ENCODE assay signal across 8 cellular contexts in the genomic region with DNA sequence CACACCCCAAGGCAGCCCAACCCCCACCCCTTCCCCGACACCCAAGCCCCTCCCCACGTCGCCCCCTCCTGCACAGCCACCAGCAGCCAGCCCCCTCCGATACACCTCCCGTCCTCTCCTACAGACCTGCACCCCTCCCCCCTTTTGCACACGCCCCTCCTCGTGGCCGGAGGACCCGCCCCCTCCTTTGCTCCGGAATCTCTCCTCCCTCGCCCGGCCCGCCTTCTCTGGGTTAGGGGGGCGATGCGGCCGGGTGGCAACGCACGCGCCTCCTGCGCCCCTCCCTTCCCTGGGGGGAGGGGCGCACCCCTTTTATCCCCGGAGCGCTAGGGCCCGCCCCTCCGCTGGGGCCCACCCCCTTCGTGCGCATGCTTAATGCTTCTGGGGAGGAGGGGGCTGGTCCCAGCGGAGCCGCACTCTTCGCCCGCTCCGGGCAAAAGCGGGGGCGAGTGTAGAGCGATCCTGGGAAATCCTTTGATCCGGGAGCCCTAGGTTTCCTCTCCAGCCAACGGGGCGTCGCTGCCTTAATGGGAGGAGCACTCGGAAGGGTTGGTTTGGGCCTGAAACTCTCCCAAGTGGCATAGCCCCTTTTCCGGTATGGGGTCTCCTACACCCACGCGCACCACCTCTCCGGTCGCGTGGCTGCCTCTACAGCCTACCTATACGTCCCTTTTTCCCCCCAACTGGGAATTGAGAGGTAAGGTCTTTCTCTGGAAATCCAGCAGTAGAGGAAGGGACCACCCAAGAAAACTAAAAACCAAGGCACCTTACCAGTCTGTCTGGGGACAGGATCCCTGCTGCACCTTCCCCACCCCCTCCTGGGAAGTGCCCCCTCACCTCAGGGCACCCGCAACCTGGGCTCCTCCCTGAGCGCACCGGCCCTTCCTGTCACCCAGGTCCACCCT. TPM values are rescaled to one million over a fixed set of nuclear protein-coding genes. Genes with fewer than 3 reads are reported as not detected.
DNase-seq lines count a peak whose midpoint lies in the region; ATAC-seq, FAIRE-seq and TF ChIP-seq lines count a peak whose summit lies in the region.

No MANE protein-coding gene starts in this region.

- peaks cover 35% of the 10 kb centered on the region for H3K4me1 Mint-ChIP-seq in activated naive CD8-positive, alpha-beta T cell treated with anti-CD3 and anti-CD28 coated beads for 36 hours

- H3K9me3 Mint-ChIP-seq in activated naive CD8-positive, alpha-beta T cell treated with anti-CD3 and anti-CD28 coated beads for 36 hours: no peaks in the 10 kb centered on the region

- 4% methylated on average over 50 of the region's 50 CpGs for WGBS in thymus

- H3K27ac Mint-ChIP-seq in activated naive CD8-positive, alpha-beta T cell treated with anti-CD3 and anti-CD28 coated beads for 36 hours: peak overlapping the region; percentile 81

- H3K36me3 ChIP-seq in SK-N-MC (ENCODE audit: insufficient read depth, low read length) (peaks cover 7% of the 10 kb centered on the region; the same call in 1 of the 2 replicates), thymus (ENCODE audit: control insufficient read depth, insufficient read depth) (no peaks in the 10 kb centered on the region)

- peak; percentile 51; the same call in 1 of the 2 replicates for TF ChIP-seq POLR2A in GM12891 (IDR thresholded peaks at IDR 0.05; ENCODE audit: low read depth, low read length)

- H3K36me3 Mint-ChIP-seq in activated naive CD8-positive, alpha-beta T cell treated with anti-CD3 and anti-CD28 coated beads for 36 hours: peaks cover 11% of the 10 kb centered on the region

- peak overlapping the region; percentile 93 for H3K9ac ChIP-seq in SK-N-MC (ENCODE audit: insufficient read length)

- DNase-seq in GM12891 (ENCODE audit: insufficient read length, low spot score) (peak; percentile 72), NCI-H1048 (lab: John Stamatoyannopoulos, UW) (peak; percentile 70), SK-N-MC (ENCODE audit: low read depth, low spot score) (no peak), glomerular visceral epithelial cell (ENCODE audit: extremely low spot score) (peak; percentile 96), nucleus accumbens (lab: John Stamatoyannopoulos, UW) (peak; percentile 39 to 93 (median 80))
- peak; percentile 90 for DNase-seq in activated naive CD8-positive, alpha-beta T cell treated with anti-CD3 and anti-CD28 coated beads for 36 hours

- H3K9me3 ChIP-seq in SK-N-MC (ENCODE audit: low read depth, low read length): no peaks in the 10 kb centered on the region
- H3K9me3 ChIP-seq in thymus (ENCODE audit: control insufficient read depth): no peaks in the 10 kb centered on the region

- peak overlapping the region; percentile 80 for H3K27ac ChIP-seq in SK-N-MC
- peak overlapping the region; percentile 96 for H3K27ac ChIP-seq in thymus (ENCODE audit: low read depth)

- peak overlapping the region; percentile 96 for H3K4me3 ChIP-seq in SK-N-MC
- peak overlapping the region; percentile 78 for H3K4me3 ChIP-seq in thymus (ENCODE audit: low read length)

- ATAC-seq in GM18498 (IDR thresholded peaks at IDR 0.05; ENCODE audit: unreplicated experiment): no peak

- H3K4me3 Mint-ChIP-seq in activated naive CD8-positive, alpha-beta T cell treated with anti-CD3 and anti-CD28 coated beads for 36 hours: peak overlapping the region; percentile 83

- peaks cover 9% of the 10 kb centered on the region for H3K4me1 ChIP-seq in thymus (ENCODE audit: control insufficient read depth, insufficient read depth, low read length)

- no peaks in the 10 kb centered on the region for H3K27me3 Mint-ChIP-seq in activated naive CD8-positive, alpha-beta T cell treated with anti-CD3 and anti-CD28 coated beads for 36 hours

- no peaks in the 10 kb centered on the region for H3K27me3 ChIP-seq in thymus (ENCODE audit: control insufficient read depth, insufficient read depth)

- FAIRE-seq in GM12891 (lab: Jason Lieb, UNC): peak; percentile 75

TF ChIP-seq in GM12891, 5 proteins besides CTCF, POLR2A, EP300 and RAD21:
- TF ChIP-seq PAX5 (IDR thresholded peaks at IDR 0.05; ENCODE audit: insufficient read depth, low read length, severe bottlenecking) (peak; percentile 31), POLR2AphosphoS5 (IDR thresholded peaks at IDR 0.05; ENCODE audit: low read depth, low read length) (peak; percentile 46), POU2F2 (IDR thresholded peaks at IDR 0.05; ENCODE audit: low read depth, low read length) (no peak), TAF1 (IDR thresholded peaks at IDR 0.05; ENCODE audit: low read depth, low read length) (0 out of 2 replicates have a peak, but pooled peaks have one; percentile 22)

RNA-seq across cellular contexts. Expression of a gene that starts 1.9 kb away (rescaled TPM):
- polyA plus RNA-seq in GM12891 (2012; ENCODE audit: low read depth, missing spikeins): 3.0 TPM
- 10 to 100 TPM; 13.1 to 13.3 TPM for total RNA-seq in activated naive CD8-positive, alpha-beta T cell treated with anti-CD3 and anti-CD28 coated beads for 36 hours
- 4.7 TPM for polyA plus RNA-seq in thymus

RNA-seq across cellular contexts. Expression of a gene that starts 19.6 kb away (rescaled TPM):
- polyA plus RNA-seq in GM12891 (2012; ENCODE audit: low read depth, missing spikeins): 13.1 TPM
- total RNA-seq in activated naive CD8-positive, alpha-beta T cell treated with anti-CD3 and anti-CD28 coated beads for 36 hours: 10 to 100 TPM; 11.2 to 12.6 TPM
- 16.7 TPM for polyA plus RNA-seq in thymus

RNA-seq across cellular contexts. Expression of a gene that starts 29.9 kb away (rescaled TPM):
- polyA plus RNA-seq in GM12891 (2012; ENCODE audit: low read depth, missing spikeins): 14.4 TPM
- 10 to 100 TPM; 23.3 to 24.5 TPM for total RNA-seq in activated naive CD8-positive, alpha-beta T cell treated with anti-CD3 and anti-CD28 coated beads for 36 hours
- polyA plus RNA-seq in thymus: 21.8 TPM

RNA-seq across cellular contexts. Expression of a gene that starts 36.7 kb away (rescaled TPM):
- 6.0 TPM for polyA plus RNA-seq in GM12891 (2012; ENCODE audit: low read depth, missing spikeins)
- 1 to 10 TPM; 7.5 to 7.8 TPM for total RNA-seq in activated naive CD8-positive, alpha-beta T cell treated with anti-CD3 and anti-CD28 coated beads for 36 hours
- 4.3 TPM for polyA plus RNA-seq in thymus

RNA-seq across cellular contexts. Expression of a gene that starts 53.3 kb away (rescaled TPM):
- polyA plus RNA-seq in GM12891 (2012; ENCODE audit: low read depth, missing spikeins): 8.5 TPM
- total RNA-seq in activated naive CD8-positive, alpha-beta T cell treated with anti-CD3 and anti-CD28 coated beads for 36 hours: 10 to 100 TPM; 57.8 to 58.0 TPM
- polyA plus RNA-seq in thymus: 10.1 TPM
